Comparison of ENCODE assay signal across 14 cellular contexts in genomic region chr15:100725121-100726069, GRCh38.
DNase-seq lines count a peak whose midpoint lies in the region; TF ChIP-seq lines count a peak whose summit lies in the region.
"Had no signal": no experiment of that assay in that cellular context is flagged by ENCODE, and none has a peak within 500 bp of the region (broad histone marks: within the 10 kb centered on the region; RNA-seq: fewer than 3 reads in every experiment).

No MANE protein-coding gene starts in this region.

- peaks cover 62% of the 10 kb centered on the region for H3K4me1 Mint-ChIP-seq in chondrocyte (ENCODE audit: low read depth)
- H3K4me1 Mint-ChIP-seq: immature natural killer cell had no signal

- no peak overlapping the region for H3K4me3 Mint-ChIP-seq in chondrocyte (ENCODE audit: unreplicated experiment)
- H3K4me3 Mint-ChIP-seq: CD8-positive, alpha-beta T cell; immature natural killer cell had no signal

- TF ChIP-seq POLR2A in spleen (IDR thresholded peaks at IDR 0.05), result no peak

- no peaks in the 10 kb centered on the region for H3K9me3 ChIP-seq in spleen
- H3K9me3 ChIP-seq: thyroid gland had no signal

- peak overlapping the region; percentile 42 for H3K27ac Mint-ChIP-seq in chondrocyte (ENCODE audit: unreplicated experiment)
- H3K27ac Mint-ChIP-seq: CD8-positive, alpha-beta T cell had no signal

- intact Hi-C loops in spleen (cut with DNase I; ENCODE audit: low total_unique reads) (no loop called here), posterior vena cava (cut with DNase I) (no loop called here)

- H3K4me1 ChIP-seq in spleen, result no peaks in the 10 kb centered on the region

- no peaks in the 10 kb centered on the region for H3K27me3 Mint-ChIP-seq in chondrocyte (ENCODE audit: low read depth)

- H3K36me3 Mint-ChIP-seq in chondrocyte (ENCODE audit: low read depth), result no peaks in the 10 kb centered on the region
- H3K36me3 Mint-ChIP-seq: activated naive CD4-positive, alpha-beta T cell treated with anti-CD3 and anti-CD28 coated beads, Interleukin-2, amount 50 U/mL, for 72 hours; CD8-positive, alpha-beta T cell; immature natural killer cell had no signal

- H3K27ac ChIP-seq in spleen, result no peak overlapping the region
- H3K27ac ChIP-seq: thyroid gland had no signal

- H3K36me3 ChIP-seq in spleen, result no peaks in the 10 kb centered on the region
- H3K36me3 ChIP-seq: thyroid gland had no signal

- TF ChIP-seq CTCF in chondrocyte (IDR thresholded peaks at IDR 0.05) (no peak), spleen (IDR thresholded peaks at IDR 0.05 in 8 of 11, conservative IDR thresholded peaks at IDR 0.05 in 3 of 11) (no peak)

- no peak overlapping the region for H3K4me3 ChIP-seq in spleen
- H3K4me3 ChIP-seq: thyroid gland had no signal

- H3K9me3 Mint-ChIP-seq in chondrocyte (ENCODE audit: low read depth), result no peaks in the 10 kb centered on the region
- H3K9me3 Mint-ChIP-seq: activated naive CD4-positive, alpha-beta T cell treated with anti-CD3 and anti-CD28 coated beads, Interleukin-2, amount 50 U/mL, for 72 hours; CD8-positive, alpha-beta T cell; immature natural killer cell had no signal

- H3K27me3 ChIP-seq in spleen (replicated peaks in 1 of 7), result peaks cover 0 to 14% (median 0%) of the 10 kb centered on the region in 7 donors
- H3K27me3 ChIP-seq: thyroid gland had no signal

- DNase-seq in AG08396 (ENCODE audit: low spot score) (peak; percentile 46), HS-5 (ENCODE audit: low read depth) (peak; percentile 77), chondrocyte (ENCODE audit: low spot score) (no peak), mesenteric fat pad (ENCODE audit: low spot score) (peak; percentile 75), spleen (no peak), C1 segment of cervical spinal cord (lab: John Stamatoyannopoulos, UW) (no peak), GF-D8 (lab: John Stamatoyannopoulos, UW) (no peak), posterior vena cava (ENCODE audit: low spot score) (no peak)
- DNase-seq: activated CD4-positive, alpha-beta T cell treated with anti-CD3 and anti-CD28 coated beads for 48 hours; CD8-positive, alpha-beta T cell; immature natural killer cell; Karpas-422; thyroid gland had no signal

- 77 to 91% (median 86%) methylated on average over 10 of the region's 10 CpGs for WGBS in spleen, 5 donors

Comparison
In these comparisons a context has a peak if more than half of its experiments do, and no peak if none do; other contexts are left out.
1. DNase-seq: peak in AG08396 (single experiment), HS-5 (single experiment) and mesenteric fat pad (single experiment); none in chondrocyte (single experiment), spleen (single experiment), C1 segment of cervical spinal cord (0 of 14), GF-D8 (single experiment) and posterior vena cava (single experiment).